ENCODE assay signal across 1 cellular context in genomic region chr9:136944094-136944518, GRCh38.
TF ChIP-seq lines count a peak whose summit lies in the region.

No MANE protein-coding gene starts in this region.

TF ChIP-seq in K562, 482 proteins besides CTCF, POLR2A, EP300 and RAD21 (continues in another document):
- peak; percentile 80 for TF ChIP-seq RBBP5 (IDR thresholded peaks at IDR 0.05; ENCODE audit: borderline replicate concordance, insufficient read depth, low read length, poor library complexity, severe bottlenecking)
- peak in 1 of 2 experiments; percentile 59; a peak in 2 of 4 replicates for TF ChIP-seq NONO (IDR thresholded peaks at IDR 0.05; ENCODE audit: low read depth in 2 of 2, low read length in 1 of 2)
- peak; percentile 77; the same call in 1 of the 2 replicates for TF ChIP-seq BHLHE40 (IDR thresholded peaks at IDR 0.05; ENCODE audit: low read length)
- TF ChIP-seq POLR2G (IDR thresholded peaks at IDR 0.05; ENCODE audit: low read depth, low read length) = peak; percentile 80
- no peak; the same call in 1 of the 2 replicates for TF ChIP-seq MYC (IDR thresholded peaks at IDR 0.05; ENCODE audit: low read depth, low read length)
- TF ChIP-seq MYC (CRISPR knock-in tag; IDR thresholded peaks at IDR 0.05; ENCODE audit: borderline replicate concordance, low read depth) = 0 out of 2 replicates have a peak, but pooled peaks have one; percentile 6
- 0 out of 2 replicates have a peak, but pooled peaks have one; percentile 2 for TF ChIP-seq ATF2 (CRISPR knock-in tag; IDR thresholded peaks at IDR 0.05)
- TF ChIP-seq CHD1 (IDR thresholded peaks at IDR 0.05; ENCODE audit: low read length) = peak; percentile 69
- TF ChIP-seq ERF (CRISPR knock-in tag; IDR thresholded peaks at IDR 0.05) = peak; percentile 46; the same call in 1 of the 2 replicates
- peak; percentile 79; the same call in 1 of the 2 replicates for TF ChIP-seq REST (CRISPR knock-in tag; IDR thresholded peaks at IDR 0.05; ENCODE audit: low read depth)
- TF ChIP-seq ARID1B (IDR thresholded peaks at IDR 0.05) = no peak
- no peak for TF ChIP-seq MTA3 (IDR thresholded peaks at IDR 0.05; ENCODE audit: borderline replicate concordance)
- TF ChIP-seq ZNF695 (CRISPR knock-in tag; IDR thresholded peaks at IDR 0.05) = no peak
- no peak for TF ChIP-seq JUN (IDR thresholded peaks at IDR 0.05; ENCODE audit: borderline replicate concordance, low read depth, low read length)
- TF ChIP-seq JUN (CRISPR knock-in tag; IDR thresholded peaks at IDR 0.05; ENCODE audit: borderline replicate concordance) = no peak
- no peak; the same call in 1 of the 2 replicates for TF ChIP-seq ARID4B (CRISPR knock-in tag; IDR thresholded peaks at IDR 0.05)
- peak; percentile 60; the same call in 1 of the 2 replicates for TF ChIP-seq THAP7 (CRISPR knock-in tag; IDR thresholded peaks at IDR 0.05)
- TF ChIP-seq NFIC (IDR thresholded peaks at IDR 0.05) = no peak
- 0 out of 2 replicates have a peak, but pooled peaks have one; percentile 1 for TF ChIP-seq FOXP1 (CRISPR knock-in tag; IDR thresholded peaks at IDR 0.05)
- peak; percentile 1; the same call in 1 of the 2 replicates for TF ChIP-seq RB1 (IDR thresholded peaks at IDR 0.05; ENCODE audit: low read depth)
- no peak for TF ChIP-seq ZNF512 (tag; IDR thresholded peaks at IDR 0.05)
- peak; percentile 97 for TF ChIP-seq GATAD2B (IDR thresholded peaks at IDR 0.05; ENCODE audit: borderline replicate concordance)
- peak; percentile 88 for TF ChIP-seq ZFPM2 (CRISPR knock-in tag; IDR thresholded peaks at IDR 0.05)
- 0 out of 2 replicates have a peak, but pooled peaks have one; percentile 30 for TF ChIP-seq KLF13 (tag; IDR thresholded peaks at IDR 0.05; ENCODE audit: borderline replicate concordance, low read depth)
- 0 out of 4 replicates have a peak, but pooled peaks of 1 of the 2 experiments have one; percentile 49 for TF ChIP-seq HDAC1 (IDR thresholded peaks at IDR 0.05)
- no peak for TF ChIP-seq ATF3 (IDR thresholded peaks at IDR 0.05)
- TF ChIP-seq ATF3 (CRISPR knock-in tag; conservative IDR thresholded peaks at IDR 0.05) = 0 out of 2 replicates have a peak, but pooled peaks have one; percentile 2
- TF ChIP-seq HMGN3 (IDR thresholded peaks at IDR 0.05; ENCODE audit: borderline replicate concordance, extremely low read depth, insufficient read length, low read depth, low read length) = no peak
- TF ChIP-seq ZNF57 (CRISPR knock-in tag; IDR thresholded peaks at IDR 0.05) = no peak
- no peak for TF ChIP-seq KDM5B (IDR thresholded peaks at IDR 0.05; ENCODE audit: insufficient replicate concordance, low read depth, low read length)
- peak in 1 of 2 experiments; percentile 40 for TF ChIP-seq E2F6 (IDR thresholded peaks at IDR 0.05; ENCODE audit: borderline replicate concordance in 1 of 2, extremely low read depth in 1 of 2, insufficient read depth in 1 of 2, insufficient read length in 1 of 2, low read depth in 1 of 2, low read length in 1 of 2, poor library complexity in 1 of 2, severe bottlenecking in 1 of 2)
- peak; percentile 14 for TF ChIP-seq CCNT2 (IDR thresholded peaks at IDR 0.05; ENCODE audit: borderline replicate concordance, extremely low read depth, insufficient read length, low read depth, low read length)
- TF ChIP-seq ZBTB9 (CRISPR knock-in tag; IDR thresholded peaks at IDR 0.05) = peak; percentile 33; the same call in 1 of the 2 replicates
- 0 out of 2 replicates have a peak, but pooled peaks have one; percentile 1 for TF ChIP-seq ZNF511 (CRISPR knock-in tag; IDR thresholded peaks at IDR 0.05)
- no peak for TF ChIP-seq USF1 (CRISPR knock-in tag; IDR thresholded peaks at IDR 0.05)
- TF ChIP-seq SMARCC2 (IDR thresholded peaks at IDR 0.05; ENCODE audit: low read depth) = no peak
- no peak for TF ChIP-seq ZNF324 (CRISPR knock-in tag; IDR thresholded peaks at IDR 0.05)
- TF ChIP-seq RBFOX2 (IDR thresholded peaks at IDR 0.05; ENCODE audit: low read depth, low read length) = peak; percentile 58
- no peak for TF ChIP-seq MED1 (CRISPR knock-in tag; IDR thresholded peaks at IDR 0.05; ENCODE audit: borderline replicate concordance)
- TF ChIP-seq CREB1 (IDR thresholded peaks at IDR 0.05) = 0 out of 2 replicates have a peak, but pooled peaks have one; percentile 11
- no peak for TF ChIP-seq CREB1 (CRISPR knock-in tag; IDR thresholded peaks at IDR 0.05)
